ENCODE assay signal across 22 cellular contexts in the genomic region with DNA sequence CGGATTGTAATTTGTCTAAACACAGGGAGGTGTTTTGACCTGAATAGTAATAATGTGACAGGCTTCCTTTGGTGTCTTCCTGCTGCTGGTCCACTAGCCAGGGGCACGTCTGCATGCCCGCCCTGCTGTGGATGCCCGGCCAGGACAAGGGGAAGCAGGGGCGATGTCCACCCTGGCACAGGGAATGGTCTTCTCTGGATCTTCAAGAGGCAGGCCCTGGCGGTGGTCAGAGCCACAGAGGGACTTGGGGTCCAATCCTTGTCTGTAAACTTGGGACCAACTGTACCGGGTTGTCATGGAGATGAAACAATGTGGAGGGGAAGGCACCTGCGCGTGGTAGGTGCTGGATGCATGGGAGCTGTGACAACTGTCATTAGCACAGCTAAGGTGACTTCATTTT.
"Had no signal": no experiment of that assay in that cellular context is flagged by ENCODE, and none has a peak within 500 bp of the region (broad histone marks: within the 10 kb centered on the region; RNA-seq: fewer than 3 reads in every experiment).

No MANE protein-coding gene starts in this region.

- H3K27me3 ChIP-seq: dorsolateral prefrontal cortex, esophagus muscularis mucosa, gastroesophageal sphincter, heart left ventricle had no signal

- H3K4me1 ChIP-seq: esophagus muscularis mucosa, foreskin keratinocyte, gastroesophageal sphincter had no signal

- H3K4me2 ChIP-seq: hepatocyte had no signal

- H3K27ac ChIP-seq: coronary artery, dorsolateral prefrontal cortex, esophagus muscularis mucosa, foreskin keratinocyte, gastroesophageal sphincter, heart left ventricle, hepatocyte, left ventricle myocardium inferior, lower lobe of right lung had no signal

- H3K9me3 Mint-ChIP-seq: immature natural killer cell had no signal

- ATAC-seq: foreskin keratinocyte, gastroesophageal sphincter, heart left ventricle, left colon, left lobe of liver, lower lobe of right lung, mucosa of descending colon had no signal

- H3K9me3 ChIP-seq: esophagus muscularis mucosa, gastroesophageal sphincter, heart left ventricle, left ventricle myocardium inferior, lower lobe of right lung, mucosa of descending colon had no signal

- H3K36me3 Mint-ChIP-seq: immature natural killer cell, mesothelial cell of epicardium had no signal

- H3K4me1 Mint-ChIP-seq: mesothelial cell of epicardium had no signal

- H3K27ac Mint-ChIP-seq: immature natural killer cell, mesothelial cell of epicardium had no signal

- H3K4me3 ChIP-seq: coronary artery, dorsolateral prefrontal cortex, esophagus muscularis mucosa, gastroesophageal sphincter, heart left ventricle, hepatocyte, left ventricle myocardium inferior, lower lobe of right lung, mucosa of descending colon had no signal

- H3K36me3 ChIP-seq: esophagus muscularis mucosa, gastroesophageal sphincter, heart left ventricle, left ventricle myocardium inferior, lower lobe of right lung had no signal

- DNase-seq: dermis blood vessel endothelial cell; dorsolateral prefrontal cortex; effector CD4-positive, alpha-beta T cell; effector memory CD4-positive, alpha-beta T cell; foreskin keratinocyte; heart left ventricle; hypothalamus; immature natural killer cell; islet precursor cell; kidney; kidney glomerular epithelial cell; left colon; left ventricle myocardium inferior; lower lobe of right lung; mesenchymal stem cell; mucosa of descending colon had no signal

- H3K4me3 Mint-ChIP-seq: immature natural killer cell, mesothelial cell of epicardium had no signal
